Comparison of ENCODE assay signal across 15 cellular contexts in genomic region chr10:98463976-98464754, GRCh38.
"Had no signal": no experiment of that assay in that cellular context is flagged by ENCODE, and none has a peak within 500 bp of the region (broad histone marks: within the 10 kb centered on the region; RNA-seq: fewer than 3 reads in every experiment).

No MANE protein-coding gene starts in this region.

- H3K27me3 ChIP-seq: ovary, tibial artery, uterus had no signal

- H3K4me3 ChIP-seq: dorsolateral prefrontal cortex, esophagus squamous epithelium, left lung, ovary, tibial artery, uterus had no signal

- ATAC-seq: left lung had no signal

- DNase-seq: activated CD4-positive, alpha-beta T cell treated with anti-CD3 and anti-CD28 coated beads, Interleukin-2, amount 50 U/mL, for 4 hours; activated gamma-delta T cell; activated T-cell treated with anti-CD3 and anti-CD28 coated beads, Interleukin-2, amount 50 U/mL, for 48 hours; anterior cingulate cortex; dorsolateral prefrontal cortex; esophagus squamous epithelium; foreskin fibroblast; head of caudate nucleus; islet precursor cell; left lung; ovary; stimulated activated CD4-positive, alpha-beta T cell treated with anti-CD3 and anti-CD28 coated beads, Interleukin-4, amount 100 ng/mL, for 4 hours; T-helper 9 cell; tibial artery; uterus had no signal

- H3K36me3 ChIP-seq: esophagus squamous epithelium, left lung, ovary, tibial artery, uterus had no signal

- H3K27ac ChIP-seq: dorsolateral prefrontal cortex, esophagus squamous epithelium, left lung, ovary, tibial artery, uterus had no signal

- H3K4me1 ChIP-seq: uterus had no signal

- H3K9me3 ChIP-seq: esophagus squamous epithelium, left lung, ovary, tibial artery, uterus had no signal
